In the genomic region with DNA sequence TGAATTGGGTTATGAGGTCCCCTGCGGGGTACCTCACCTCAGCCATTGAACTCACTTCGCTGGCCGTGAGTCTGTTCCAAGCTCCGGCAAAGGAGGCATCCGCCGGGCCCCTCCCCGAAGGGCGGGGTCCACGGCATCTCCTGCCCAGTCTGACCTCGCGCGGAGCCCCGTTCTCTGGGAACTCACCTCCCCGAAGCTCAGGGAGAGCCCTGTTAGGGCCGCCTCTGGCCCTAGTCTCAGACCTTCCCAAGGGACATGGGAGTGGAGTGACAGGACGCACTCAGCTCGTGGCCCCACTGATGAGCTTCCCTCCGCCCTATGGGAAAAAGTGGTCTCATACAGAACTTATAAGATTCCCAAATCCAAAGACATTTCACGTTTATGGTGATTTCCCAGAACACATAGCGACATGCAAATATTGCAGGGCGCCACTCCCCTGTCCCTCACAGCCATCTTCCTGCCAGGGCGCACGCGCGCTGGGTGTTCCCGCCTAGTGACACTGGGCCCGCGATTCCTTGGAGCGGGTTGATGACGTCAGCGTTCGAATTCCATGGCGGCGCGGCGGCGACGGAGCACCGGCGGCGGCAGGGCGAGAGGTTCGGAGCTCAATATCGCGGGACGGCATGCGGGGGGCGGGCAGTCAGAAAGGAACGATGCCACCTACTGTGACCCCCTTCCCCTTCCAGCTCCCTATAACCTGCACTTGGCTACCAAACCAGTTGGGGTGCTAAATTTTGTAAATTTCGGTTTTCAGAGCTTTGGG, we compare ENCODE assay signal across 7 cellular contexts. TPM values are rescaled to one million over a fixed set of nuclear protein-coding genes. Genes with fewer than 3 reads are reported as not detected.
DNase-seq lines count a peak whose midpoint lies in the region; ATAC-seq and TF ChIP-seq lines count a peak whose summit lies in the region.

A gene with protein sequence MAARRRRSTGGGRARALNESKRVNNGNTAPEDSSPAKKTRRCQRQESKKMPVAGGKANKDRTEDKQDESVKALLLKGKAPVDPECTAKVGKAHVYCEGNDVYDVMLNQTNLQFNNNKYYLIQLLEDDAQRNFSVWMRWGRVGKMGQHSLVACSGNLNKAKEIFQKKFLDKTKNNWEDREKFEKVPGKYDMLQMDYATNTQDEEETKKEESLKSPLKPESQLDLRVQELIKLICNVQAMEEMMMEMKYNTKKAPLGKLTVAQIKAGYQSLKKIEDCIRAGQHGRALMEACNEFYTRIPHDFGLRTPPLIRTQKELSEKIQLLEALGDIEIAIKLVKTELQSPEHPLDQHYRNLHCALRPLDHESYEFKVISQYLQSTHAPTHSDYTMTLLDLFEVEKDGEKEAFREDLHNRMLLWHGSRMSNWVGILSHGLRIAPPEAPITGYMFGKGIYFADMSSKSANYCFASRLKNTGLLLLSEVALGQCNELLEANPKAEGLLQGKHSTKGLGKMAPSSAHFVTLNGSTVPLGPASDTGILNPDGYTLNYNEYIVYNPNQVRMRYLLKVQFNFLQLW (plus strand): TSS at position 544 of the 763 bp plus-strand sequence. CDS start 7 bp downstream, at position 551.

- no peaks in the 10 kb centered on the region for H3K9me2 ChIP-seq in hepatocyte (replicated peaks; ENCODE audit: insufficient read depth)

- no peaks in the 10 kb centered on the region for H3K27me3 ChIP-seq in hepatocyte

- peak within 1 kb of the TSS; percentile 97 for H3K27ac ChIP-seq in hepatocyte

- DNase-seq in NCI-H2081 (lab: John Stamatoyannopoulos, UW) (peak; percentile 99 to 100), T1000 (lab: John Stamatoyannopoulos, UW) (peak; percentile 100), astrocyte of the hippocampus (ENCODE audit: low read depth, low spot score) (peak; percentile 100), hepatocyte (ENCODE audit: low spot score) (peak; percentile 99), renal cortical epithelial cell (ENCODE audit: low read depth) (peak; percentile 97)

- ATAC-seq in GM18508 (IDR thresholded peaks at IDR 0.05; ENCODE audit: insufficient read depth, unreplicated experiment) (peak; percentile 90), HG03025 (IDR thresholded peaks at IDR 0.05; ENCODE audit: low FRiP score, unreplicated experiment) (peak; percentile 93)

- no peaks in the 10 kb centered on the region for H3K9me3 ChIP-seq in hepatocyte (ENCODE audit: low read depth)

- peak within 1 kb of the TSS; percentile 81 for H2AFZ ChIP-seq in hepatocyte

- no peaks in the 10 kb centered on the region for H3K4me1 ChIP-seq in hepatocyte (ENCODE audit: insufficient read depth)

- peak within 1 kb of the TSS; percentile 73 for H3K4me2 ChIP-seq in hepatocyte

- H3K4me3 ChIP-seq in hepatocyte, result peak within 1 kb of the TSS; percentile 75

- H3K36me3 ChIP-seq in hepatocyte (replicated peaks; ENCODE audit: insufficient read depth, low read depth), result no peaks in the 10 kb centered on the region

- no peaks in the 10 kb centered on the region for H4K20me1 ChIP-seq in hepatocyte (ENCODE audit: insufficient read depth, poor library complexity, severe bottlenecking)

- no peak for TF ChIP-seq CTCF in hepatocyte (IDR thresholded peaks at IDR 0.05; ENCODE audit: poor library complexity)

- WGBS in hepatocyte (ENCODE audit: low lambda C conversion rate, missing lambda C conversion rate), result under 1% methylated on average over 49 of the region's 50 CpGs

- peaks cover 6% of the 10 kb centered on the region for H3K79me2 ChIP-seq in hepatocyte

RNA-seq across cellular contexts. Expression of the gene that starts here (rescaled TPM):
- 9.8 and 13.9 TPM in 2 replicates for total RNA-seq in hepatocyte
- polyA plus RNA-seq in hepatocyte, result 23.4 and 28.5 TPM in 2 replicates
- 4.2 and 12.6 TPM in 2 replicates for total RNA-seq in renal cortical epithelial cell

Comparison
In these comparisons a context has a peak if more than half of its experiments do, and no peak if none do; other contexts are left out.
1. Peak in every context shown above with its lines: DNase-seq, ATAC-seq, H3K4me3 ChIP-seq and H3K27ac ChIP-seq.